In the genomic region with DNA sequence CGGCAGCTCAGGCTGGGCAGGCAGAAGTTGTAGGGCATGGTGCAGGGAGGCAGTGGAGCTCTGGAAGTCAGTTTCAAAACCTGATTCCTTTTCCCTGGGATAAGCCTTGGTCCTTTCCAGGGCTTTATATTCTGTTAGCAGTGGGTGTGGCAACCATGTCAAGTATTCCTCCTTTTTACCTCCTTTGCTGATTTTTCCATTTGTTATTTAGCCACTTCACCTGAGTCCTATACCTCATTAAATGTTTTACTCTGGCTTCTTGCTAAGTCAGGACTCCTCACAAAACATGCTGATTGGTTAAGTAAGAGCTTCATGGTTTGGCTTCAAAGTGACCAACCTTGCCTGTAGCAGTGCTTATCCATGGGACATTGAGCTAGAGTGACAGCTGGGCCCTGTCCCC, we compare ENCODE assay signal across 1 cellular context.
TF ChIP-seq lines count a peak whose summit lies in the region.

KRT33B (minus strand) TSS at position 101 of the 400 bp plus-strand sequence; CDS start at position 38, 63 bp downstream.

TF ChIP-seq in IMR-90, 13 proteins besides CTCF, POLR2A, EP300 and RAD21:
- TF ChIP-seq, protein P1, sequence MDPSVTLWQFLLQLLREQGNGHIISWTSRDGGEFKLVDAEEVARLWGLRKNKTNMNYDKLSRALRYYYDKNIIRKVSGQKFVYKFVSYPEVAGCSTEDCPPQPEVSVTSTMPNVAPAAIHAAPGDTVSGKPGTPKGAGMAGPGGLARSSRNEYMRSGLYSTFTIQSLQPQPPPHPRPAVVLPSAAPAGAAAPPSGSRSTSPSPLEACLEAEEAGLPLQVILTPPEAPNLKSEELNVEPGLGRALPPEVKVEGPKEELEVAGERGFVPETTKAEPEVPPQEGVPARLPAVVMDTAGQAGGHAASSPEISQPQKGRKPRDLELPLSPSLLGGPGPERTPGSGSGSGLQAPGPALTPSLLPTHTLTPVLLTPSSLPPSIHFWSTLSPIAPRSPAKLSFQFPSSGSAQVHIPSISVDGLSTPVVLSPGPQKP (IDR thresholded peaks at IDR 0.05; ENCODE audit: borderline replicate concordance, low read depth, low read length) = no peak
TF ChIP-seq in IMR-90: peak in this region for 0.
